Comparison of ENCODE assay signal across 11 cellular contexts in the genomic region with DNA sequence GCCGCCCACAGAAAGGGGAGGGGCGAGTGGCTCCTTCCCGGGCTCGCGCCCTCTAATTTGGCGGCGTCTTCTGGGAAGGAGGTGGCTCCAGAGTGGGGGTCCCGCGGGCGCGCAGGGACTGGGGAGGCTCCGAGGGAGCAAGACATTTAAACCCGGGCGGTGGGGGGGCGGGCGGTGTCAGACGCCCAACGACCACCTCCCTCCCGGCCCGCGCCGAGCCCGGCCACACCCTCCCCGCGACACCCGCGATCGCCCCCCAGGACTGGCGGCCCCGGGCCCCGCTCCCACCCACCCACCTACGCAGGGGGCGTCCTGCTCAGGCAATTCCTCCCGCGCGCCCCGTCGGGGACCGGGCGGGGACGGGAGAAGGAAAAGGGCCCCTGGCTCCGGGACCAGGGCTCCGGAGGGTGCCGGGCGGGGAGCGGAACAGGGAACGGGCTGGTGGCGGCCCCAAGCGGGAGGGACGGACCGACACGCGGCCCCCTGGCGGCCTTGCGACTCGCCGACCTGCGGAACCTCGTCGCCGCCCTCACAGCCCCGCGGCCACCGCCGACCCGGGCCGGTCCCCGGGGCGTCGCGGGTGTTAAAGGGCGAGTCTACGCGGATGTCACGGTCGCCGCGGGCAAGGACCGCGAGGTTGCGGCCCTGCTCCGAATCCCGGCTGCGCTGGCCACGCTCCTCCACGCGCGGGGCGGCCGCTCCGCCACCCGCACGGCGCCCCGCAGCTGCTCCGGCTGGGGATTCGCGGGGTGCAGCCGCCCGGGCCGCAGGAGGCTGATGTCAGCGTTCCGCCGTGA.
DNase-seq lines count a peak whose midpoint lies in the region; ATAC-seq, FAIRE-seq and TF ChIP-seq lines count a peak whose summit lies in the region.
"Had no signal": no experiment of that assay in that cellular context is flagged by ENCODE, and none has a peak within 500 bp of the region (broad histone marks: within the 10 kb centered on the region; RNA-seq: fewer than 3 reads in every experiment).

No MANE protein-coding gene starts in this region.

- H3K4me1 ChIP-seq in astrocyte (ENCODE audit: insufficient read depth, low read length), result no peaks in the 10 kb centered on the region
- H3K4me1 ChIP-seq in left lung, result peaks cover 5 to 10% of the 10 kb centered on the region in 2 donors
- H3K4me1 ChIP-seq in upper lobe of right lung, result no peaks in the 10 kb centered on the region

- H3K4me3 ChIP-seq in astrocyte (ENCODE audit: insufficient read depth, low read depth, low read length), result peak overlapping the region; percentile 49
- H3K4me3 ChIP-seq in left lung, result peak overlapping the region; percentile 7 to 26
- peak overlapping the region; percentile 10 for H3K4me3 ChIP-seq in upper lobe of right lung

- H3K9me3 Mint-ChIP-seq in astrocyte (ENCODE audit: unreplicated experiment), result no peaks in the 10 kb centered on the region

- H3K4me3 Mint-ChIP-seq in astrocyte (ENCODE audit: unreplicated experiment), result peak overlapping the region; percentile 83

- no peak overlapping the region for H3K27ac Mint-ChIP-seq in astrocyte (ENCODE audit: unreplicated experiment)

- no peaks in the 10 kb centered on the region for H3K79me2 ChIP-seq in astrocyte (ENCODE audit: insufficient read depth, low read length)

- no peaks in the 10 kb centered on the region for H3K36me3 Mint-ChIP-seq in astrocyte (ENCODE audit: low read depth, unreplicated experiment)

- H4K20me1 ChIP-seq in astrocyte (ENCODE audit: insufficient read depth, low read length), result no peaks in the 10 kb centered on the region

- peak; percentile 27 for DNase-seq in stimulated activated CD4-positive, alpha-beta T cell treated with anti-CD3 and anti-CD28 coated beads, Interleukin-15, amount 100 ng/mL, for 24 hours
- no peak for DNase-seq in stimulated activated CD4-positive, alpha-beta T cell treated with anti-CD3 and anti-CD28 coated beads, Interleukin-4, amount 100 ng/mL, for 24 hours
- DNase-seq in astrocyte (ENCODE audit: low read depth) (no peak), left lung (peak in 1 of 2 donors; percentile 84), upper lobe of right lung (no peak), SIG-M5 treated with dmso at 0.1 percent for 504 hours (lab: John Stamatoyannopoulos, UW; ENCODE audit: unreplicated experiment) (no peak), DMS114 treated with DMSO at 0.1 percent for 48 hours (lab: John Stamatoyannopoulos, UW; ENCODE audit: unreplicated experiment) (no peak)
- DNase-seq: activated CD8-positive, alpha-beta memory T cell treated with anti-CD3 and anti-CD28 coated beads, Interleukin-2, amount 50 U/mL, for 48 hours; NCI-H2107 had no signal

- H3K9me3 ChIP-seq in astrocyte (ENCODE audit: insufficient read depth, low read depth, low read length), result no peaks in the 10 kb centered on the region
- no peaks in the 10 kb centered on the region for H3K9me3 ChIP-seq in left lung
- no peaks in the 10 kb centered on the region for H3K9me3 ChIP-seq in upper lobe of right lung

- peak overlapping the region; percentile 84 for H3K4me2 ChIP-seq in astrocyte (ENCODE audit: low read length)

- peak overlapping the region; percentile 83 for H2AFZ ChIP-seq in astrocyte (ENCODE audit: low read depth, low read length)

- ATAC-seq in left lung (peak; percentile 44), upper lobe of right lung (peak; percentile 71), HG03571 (IDR thresholded peaks at IDR 0.05; ENCODE audit: unreplicated experiment) (no peak)

- TF ChIP-seq CTCF in astrocyte (IDR thresholded peaks at IDR 0.05; ENCODE audit: insufficient read depth, low read depth, low read length) (no peak), left lung (IDR thresholded peaks at IDR 0.05) (no peak), upper lobe of right lung (IDR thresholded peaks at IDR 0.05) (peak; percentile 20)

- no peak overlapping the region for H3K27ac ChIP-seq in astrocyte (ENCODE audit: low read depth, low read length)
- H3K27ac ChIP-seq in left lung, result no peak overlapping the region
- H3K27ac ChIP-seq in upper lobe of right lung, result no peak overlapping the region

- no peaks in the 10 kb centered on the region for H3K4me1 Mint-ChIP-seq in astrocyte (ENCODE audit: low read depth, unreplicated experiment)

- peaks cover 24% of the 10 kb centered on the region for H3K27me3 Mint-ChIP-seq in astrocyte (ENCODE audit: low read depth, unreplicated experiment)

- intact Hi-C loops in left lung (cut with DNase I), result no loop called here
- intact Hi-C loops in upper lobe of right lung (cut with DNase I), result no loop called here

- no peak for FAIRE-seq in astrocyte (lab: Jason Lieb, UNC)
- FAIRE-seq: G401.6 had no signal

- peak overlapping the region; percentile 57 for H3K9ac ChIP-seq in astrocyte (ENCODE audit: low read length)

- no peaks in the 10 kb centered on the region for H3K36me3 ChIP-seq in astrocyte (ENCODE audit: insufficient read depth, low read length)
- H3K36me3 ChIP-seq in left lung, result no peaks in the 10 kb centered on the region
- H3K36me3 ChIP-seq in upper lobe of right lung, result no peaks in the 10 kb centered on the region

- H3K27me3 ChIP-seq in astrocyte (ENCODE audit: insufficient read depth, low read length) (peaks cover 25% of the 10 kb centered on the region), left lung (peaks cover 47 to 83% of the 10 kb centered on the region in 2 donors), upper lobe of right lung (peaks cover 70% of the 10 kb centered on the region)
